Comparison of ENCODE assay signal across 14 cellular contexts in the genomic region with DNA sequence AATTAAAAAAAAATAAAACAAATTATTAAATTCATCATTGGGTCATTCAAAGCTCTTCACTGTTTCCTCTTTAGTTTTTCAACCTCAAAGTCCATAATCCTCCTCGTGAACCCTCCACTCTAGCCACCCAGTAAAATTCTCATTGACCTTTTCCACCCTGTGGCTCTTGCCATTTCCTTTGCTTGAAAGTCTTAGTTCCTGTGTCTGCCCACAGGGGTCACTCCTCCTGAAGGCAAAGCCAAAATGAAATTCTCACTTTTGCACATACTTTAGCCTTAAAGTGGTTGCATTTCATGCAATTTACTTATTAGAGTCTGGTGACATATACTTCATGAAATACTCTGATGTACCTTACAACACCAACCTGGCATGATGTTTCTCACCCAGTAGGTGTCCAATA.
A peak's percentile ranks its signal among the peaks of the same experiment; 100 is the strongest.
DNase-seq lines count a peak whose midpoint lies in the region; ATAC-seq and TF ChIP-seq lines count a peak whose summit lies in the region.
"Had no signal": no experiment of that assay in that cellular context is flagged by ENCODE, and none has a peak within 500 bp of the region (broad histone marks: within the 10 kb centered on the region; RNA-seq: fewer than 3 reads in every experiment).

No MANE protein-coding gene starts in this region.

- no peaks in the 10 kb centered on the region for H4K20me1 ChIP-seq in SK-N-SH (ENCODE audit: insufficient read depth)
- no peaks in the 10 kb centered on the region for H4K20me1 ChIP-seq in OCI-LY1 (ENCODE audit: insufficient read depth, low read length)
- H4K20me1 ChIP-seq in smooth muscle cell (ENCODE audit: low read depth) = no peaks in the 10 kb centered on the region

- H3K9ac ChIP-seq in SK-N-SH = no peak overlapping the region
- no peak overlapping the region for H3K9ac ChIP-seq in OCI-LY1 (ENCODE audit: low read length)
- no peak overlapping the region for H3K9ac ChIP-seq in smooth muscle cell (ENCODE audit: low read depth)

- H3K4me3 ChIP-seq in SK-N-SH (ENCODE audit: low read depth in 2 of 2, low read length in 1 of 2) = no peak overlapping the region; a peak in 1 of 4 replicates
- H3K4me3 ChIP-seq in OCI-LY1 (ENCODE audit: low read depth, low read length, poor library complexity, severe bottlenecking) = no peak overlapping the region
- H3K4me3 ChIP-seq in epithelial cell of proximal tubule (ENCODE audit: low read depth, low read length) = no peak overlapping the region
- no peak overlapping the region for H3K4me3 ChIP-seq in smooth muscle cell
- no peak overlapping the region for H3K4me3 ChIP-seq in tibial artery
- H3K4me3 ChIP-seq: gastroesophageal sphincter, left ventricle myocardium inferior had no signal

- intact Hi-C loops in tibial artery (cut with DNase I; ENCODE audit: low total_unique reads) = loop anchor here (5.0 kb wide), 1 partner anchor 159 kb away; no protein-coding TSS in a partner anchor

- no peak overlapping the region for H3K4me2 ChIP-seq in SK-N-SH
- H3K4me2 ChIP-seq in OCI-LY1 (ENCODE audit: low read length) = no peak overlapping the region
- H3K4me2 ChIP-seq in smooth muscle cell = no peak overlapping the region

- H3K4me1 ChIP-seq in SK-N-SH (ENCODE audit: control insufficient read depth in 1 of 2, insufficient read depth in 2 of 2, low read depth in 1 of 2, low read length in 1 of 2) (no peaks in the 10 kb centered on the region), OCI-LY1 (ENCODE audit: insufficient read depth, low read length, severe bottlenecking) (no peaks in the 10 kb centered on the region), smooth muscle cell (ENCODE audit: low read depth) (no peaks in the 10 kb centered on the region), tibial artery (no peaks in the 10 kb centered on the region)
- H3K4me1 ChIP-seq: gastroesophageal sphincter, left ventricle myocardium inferior had no signal

- DNase-seq in SK-N-SH (peak; percentile 1), epithelial cell of proximal tubule (ENCODE audit: low read depth) (no peak), smooth muscle cell (lab: John Stamatoyannopoulos, UW; ENCODE audit: unreplicated experiment) (no peak), tibial artery (no peak)
- no peak for DNase-seq in activated naive CD4-positive, alpha-beta T cell treated with anti-CD3 and anti-CD28 coated beads, Interleukin-2, amount 50 U/mL, for 16 hours
- DNase-seq: activated CD4-positive, alpha-beta T cell treated with anti-CD3 and anti-CD28 coated beads, Interleukin-2, amount 50 U/mL, for 4 hours; activated gamma-delta T cell treated with Interleukin-2 at 50 U/mL for 16 hours; left ventricle myocardium inferior; NCI-H1048; T-cell had no signal

- ATAC-seq in SK-N-SH treated with all-trans-retinoic acid at 6 μM for 48 hours = no peak
- ATAC-seq in HG02870 (IDR thresholded peaks at IDR 0.05; ENCODE audit: unreplicated experiment) = no peak
- ATAC-seq: gastroesophageal sphincter, T-cell had no signal

- H3K9me2 ChIP-seq in SK-N-SH (no peaks in the 10 kb centered on the region), OCI-LY1 (ENCODE audit: low read depth, low read length) (no peaks in the 10 kb centered on the region)

- H3K27me3 ChIP-seq in SK-N-SH (ENCODE audit: insufficient read depth) = no peaks in the 10 kb centered on the region
- no peaks in the 10 kb centered on the region for H3K27me3 ChIP-seq in OCI-LY1 (ENCODE audit: insufficient read depth, low read length)
- no peaks in the 10 kb centered on the region for H3K27me3 ChIP-seq in smooth muscle cell (ENCODE audit: low read depth)
- H3K27me3 ChIP-seq in tibial artery = no peaks in the 10 kb centered on the region
- H3K27me3 ChIP-seq: gastroesophageal sphincter had no signal

- no peak for TF ChIP-seq EP300 in SK-N-SH (IDR thresholded peaks at IDR 0.05; ENCODE audit: borderline replicate concordance in 1 of 2, low read depth in 1 of 2, low read length in 1 of 2)

- H2AFZ ChIP-seq in SK-N-SH (ENCODE audit: low read depth) = no peak overlapping the region
- no peak overlapping the region for H2AFZ ChIP-seq in OCI-LY1 (ENCODE audit: low read length)
- H2AFZ ChIP-seq in smooth muscle cell (ENCODE audit: low read depth) = no peak overlapping the region

- CTCF ChIA-PET in SK-N-SH (lab: Yijun Ruan, JAX) = no interaction called here

- POLR2A ChIA-PET in SK-N-SH (lab: Yijun Ruan, JAX) = no interaction called here

- WGBS in SK-N-SH (ENCODE audit: low lambda C conversion rate) = 0% methylated on average over 1 of the region's 1 CpG
- 58% methylated on average over 1 of the region's 1 CpG for WGBS in smooth muscle cell (ENCODE audit: low lambda C conversion rate)

- H3K79me2 ChIP-seq in SK-N-SH (ENCODE audit: insufficient read depth) = no peaks in the 10 kb centered on the region
- H3K79me2 ChIP-seq in OCI-LY1 (ENCODE audit: insufficient read depth, low read length) = no peaks in the 10 kb centered on the region
- no peaks in the 10 kb centered on the region for H3K79me2 ChIP-seq in smooth muscle cell (ENCODE audit: low read depth)

- H3K9me3 ChIP-seq in SK-N-SH (no peaks in the 10 kb centered on the region), OCI-LY1 (ENCODE audit: low read length) (no peaks in the 10 kb centered on the region), smooth muscle cell (replicated peaks; ENCODE audit: low read depth) (no peaks in the 10 kb centered on the region), tibial artery (no peaks in the 10 kb centered on the region)
- H3K9me3 ChIP-seq: gastroesophageal sphincter, left ventricle myocardium inferior had no signal

- H3K36me3 ChIP-seq in SK-N-SH (replicated peaks in 1 of 2; ENCODE audit: control insufficient read depth in 1 of 2, insufficient read depth in 2 of 2, low read length in 1 of 2) (no peaks in the 10 kb centered on the region), OCI-LY1 (ENCODE audit: insufficient read depth, low read length) (no peaks in the 10 kb centered on the region), smooth muscle cell (ENCODE audit: low read depth) (no peaks in the 10 kb centered on the region), tibial artery (no peaks in the 10 kb centered on the region)
- H3K36me3 ChIP-seq: gastroesophageal sphincter, left ventricle myocardium inferior had no signal

- H3F3A ChIP-seq in SK-N-SH (replicated peaks; ENCODE audit: insufficient read depth) (no peaks in the 10 kb centered on the region), OCI-LY1 (ENCODE audit: insufficient read depth, low read length) (no peaks in the 10 kb centered on the region), smooth muscle cell (ENCODE audit: low read depth) (no peaks in the 10 kb centered on the region)

- H3K27ac ChIP-seq in SK-N-SH (ENCODE audit: low read depth in 2 of 2, low read length in 1 of 2) (no peak overlapping the region), OCI-LY1 (ENCODE audit: low read depth, low read length, poor library complexity, severe bottlenecking) (no peak overlapping the region), smooth muscle cell (ENCODE audit: low read depth) (no peak overlapping the region), tibial artery (no peak overlapping the region)
- H3K27ac ChIP-seq: gastroesophageal sphincter, left ventricle myocardium inferior had no signal

- no peak for TF ChIP-seq RAD21 in SK-N-SH (IDR thresholded peaks at IDR 0.05; ENCODE audit: low read length)

- TF ChIP-seq CTCF in SK-N-SH (IDR thresholded peaks at IDR 0.05) = peak; percentile 20; the same call in 1 of the 2 replicates
- TF ChIP-seq CTCF in OCI-LY1 (IDR thresholded peaks at IDR 0.05; ENCODE audit: low read length) = peak; percentile 34; the same call in 1 of the 2 replicates
- TF ChIP-seq CTCF in epithelial cell of proximal tubule (conservative IDR thresholded peaks at IDR 0.05; ENCODE audit: low read depth, low read length) = peak; percentile 58
- peak; percentile 15 for TF ChIP-seq CTCF in smooth muscle cell (IDR thresholded peaks at IDR 0.05; ENCODE audit: borderline replicate concordance, insufficient read depth, poor library complexity, severe bottlenecking)
- TF ChIP-seq CTCF in tibial artery (IDR thresholded peaks at IDR 0.05) = no peak

TF ChIP-seq in SK-N-SH, 30 proteins besides CTCF, POLR2A, EP300 and RAD21 (continues in another document):
- no peak for TF ChIP-seq NFIC (IDR thresholded peaks at IDR 0.05; ENCODE audit: borderline replicate concordance)
- TF ChIP-seq, protein P1, sequence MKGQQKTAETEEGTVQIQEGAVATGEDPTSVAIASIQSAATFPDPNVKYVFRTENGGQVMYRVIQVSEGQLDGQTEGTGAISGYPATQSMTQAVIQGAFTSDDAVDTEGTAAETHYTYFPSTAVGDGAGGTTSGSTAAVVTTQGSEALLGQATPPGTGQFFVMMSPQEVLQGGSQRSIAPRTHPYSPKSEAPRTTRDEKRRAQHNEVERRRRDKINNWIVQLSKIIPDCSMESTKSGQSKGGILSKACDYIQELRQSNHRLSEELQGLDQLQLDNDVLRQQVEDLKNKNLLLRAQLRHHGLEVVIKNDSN (IDR thresholded peaks at IDR 0.05; ENCODE audit: borderline replicate concordance, low read depth) = no peak
- TF ChIP-seq, protein P2, sequence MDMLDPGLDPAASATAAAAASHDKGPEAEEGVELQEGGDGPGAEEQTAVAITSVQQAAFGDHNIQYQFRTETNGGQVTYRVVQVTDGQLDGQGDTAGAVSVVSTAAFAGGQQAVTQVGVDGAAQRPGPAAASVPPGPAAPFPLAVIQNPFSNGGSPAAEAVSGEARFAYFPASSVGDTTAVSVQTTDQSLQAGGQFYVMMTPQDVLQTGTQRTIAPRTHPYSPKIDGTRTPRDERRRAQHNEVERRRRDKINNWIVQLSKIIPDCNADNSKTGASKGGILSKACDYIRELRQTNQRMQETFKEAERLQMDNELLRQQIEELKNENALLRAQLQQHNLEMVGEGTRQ (IDR thresholded peaks at IDR 0.05; ENCODE audit: borderline replicate concordance, low read depth, low read length) = no peak

TF ChIP-seq in SK-N-SH treated with all-trans-retinoic acid at 6 μM for 48 hours, 23 proteins besides CTCF, POLR2A, EP300 and RAD21 (continues in another document):
- TF ChIP-seq RARB (CRISPR knock-in tag; IDR thresholded peaks at IDR 0.05) = no peak
- no peak for TF ChIP-seq ZC3H10 (CRISPR knock-in tag; IDR thresholded peaks at IDR 0.05)
- TF ChIP-seq TCF4 (CRISPR knock-in tag; IDR thresholded peaks at IDR 0.05; ENCODE audit: borderline replicate concordance) = no peak
- TF ChIP-seq SNAI2 (CRISPR knock-in tag; IDR thresholded peaks at IDR 0.05) = no peak
- no peak for TF ChIP-seq ZNF565 (CRISPR knock-in tag; conservative IDR thresholded peaks at IDR 0.05; ENCODE audit: low read depth)
- no peak for TF ChIP-seq ISL1 (CRISPR knock-in tag; IDR thresholded peaks at IDR 0.05)
- no peak for TF ChIP-seq ARNTL (CRISPR knock-in tag; IDR thresholded peaks at IDR 0.05; ENCODE audit: borderline replicate concordance, low read depth)
- no peak for TF ChIP-seq ZFP3 (CRISPR knock-in tag; IDR thresholded peaks at IDR 0.05)
- TF ChIP-seq ZNF8 (CRISPR knock-in tag; IDR thresholded peaks at IDR 0.05) = no peak

Comparison
In these comparisons a context has a peak if more than half of its experiments do, and no peak if none do; other contexts are left out.
1. CTCF ChIP-seq: peak in SK-N-SH (single experiment), OCI-LY1 (single experiment), epithelial cell of proximal tubule (single experiment) and smooth muscle cell (single experiment); none in tibial artery (0 of 2).